Comparison of ENCODE assay signal across 11 cellular contexts in the genomic region with DNA sequence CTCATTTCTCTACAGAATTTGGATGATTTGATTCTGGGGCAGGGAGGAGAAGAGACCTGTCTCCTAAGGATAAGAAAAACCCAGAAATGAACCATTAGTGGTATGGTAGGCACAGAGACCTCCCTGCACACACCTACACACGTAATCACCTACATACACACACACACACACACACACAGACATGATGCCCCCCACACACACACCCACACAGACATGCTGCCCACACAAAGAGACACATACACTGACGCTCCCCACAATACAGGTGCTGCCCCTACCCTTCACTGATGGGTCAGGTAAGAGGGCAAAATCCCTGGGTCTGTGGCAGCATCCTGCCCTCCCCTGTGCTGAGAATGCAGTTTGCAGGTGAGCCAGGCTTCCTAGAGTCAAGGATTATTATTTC. TPM values are rescaled to one million over a fixed set of nuclear protein-coding genes. Genes with fewer than 3 reads are reported as not detected.
DNase-seq lines count a peak whose midpoint lies in the region; ATAC-seq, FAIRE-seq and TF ChIP-seq lines count a peak whose summit lies in the region.
"Had no signal": no experiment of that assay in that cellular context is flagged by ENCODE, and none has a peak within 500 bp of the region (broad histone marks: within the 10 kb centered on the region; RNA-seq: fewer than 3 reads in every experiment).

No MANE protein-coding gene starts in this region.

- no peak overlapping the region for H4K8ac ChIP-seq in H1 (ENCODE audit: extremely low read depth, insufficient read depth, low read length)

- 0 out of 2 replicates have a peak overlapping the region, but pooled peaks have one; percentile 65 for H2AK5ac ChIP-seq in H1 (ENCODE audit: low read depth, low read length)

- no peak overlapping the region for H3K56ac ChIP-seq in H1 (replicated peaks; ENCODE audit: insufficient read length, low read depth, low read length)

- H3K9me2 ChIP-seq in PC-3 (replicated peaks; ENCODE audit: low read length) = no peaks in the 10 kb centered on the region

- H3K4ac ChIP-seq in H1 (replicated peaks; ENCODE audit: insufficient read length, low read depth, low read length) = peak overlapping the region; percentile 60

- peak overlapping the region; percentile 64 for H3K4me3 Mint-ChIP-seq in activated CD4-positive, alpha-beta T cell treated with anti-CD3 and anti-CD28 coated beads for 36 hours

- H3K4me2 ChIP-seq in PC-3 (ENCODE audit: low read length) (peak overlapping the region; percentile 76), H1 (ENCODE audit: insufficient read depth in 1 of 2, low read depth in 2 of 2, low read length in 2 of 2) (peak overlapping the region in 1 of 2 experiments; percentile 61; a peak in 1 of 4 replicates)

- H3K14ac ChIP-seq in H1 (ENCODE audit: insufficient read length) = no peak overlapping the region

- no peak overlapping the region for H2BK5ac ChIP-seq in H1 (ENCODE audit: low read depth, low read length)

- no peak for TF ChIP-seq CTCF in PC-3 (conservative IDR thresholded peaks at IDR 0.05; ENCODE audit: low read depth, low read length)
- TF ChIP-seq CTCF in H1 (IDR thresholded peaks at IDR 0.05; ENCODE audit: control extremely low read depth in 1 of 3, insufficient read depth in 1 of 3, low read depth in 1 of 3, low read length in 3 of 3) = no peak
- TF ChIP-seq CTCF in prostate gland (IDR thresholded peaks at IDR 0.05) = no peak

- no peaks in the 10 kb centered on the region for H3K79me2 ChIP-seq in PC-3 (ENCODE audit: low read length)
- no peaks in the 10 kb centered on the region for H3K79me2 ChIP-seq in H1 (ENCODE audit: control insufficient read depth in 1 of 2, insufficient read depth in 2 of 2, low read length in 2 of 2)

- peaks cover 20% of the 10 kb centered on the region for H3K4me1 ChIP-seq in PC-3 (ENCODE audit: insufficient read depth, low read length)
- H3K4me1 ChIP-seq in H1 (replicated peaks in 1 of 4; ENCODE audit: control insufficient read depth in 3 of 4, insufficient read depth in 4 of 4, low read length in 3 of 4) = peaks cover 1 to 45% (median 34%) of the 10 kb centered on the region in 4 experiments
- H3K4me1 ChIP-seq in prostate gland (replicated peaks) = peaks cover 24% of the 10 kb centered on the region

- no peak for TF ChIP-seq EP300 in H1 (IDR thresholded peaks at IDR 0.05; ENCODE audit: borderline replicate concordance in 1 of 2, low read depth in 2 of 2, low read length in 2 of 2)

- ATAC-seq in activated CD4-positive, alpha-beta T cell treated with anti-CD3 and anti-CD28 coated beads for 36 hours = no peak
- ATAC-seq in PC-3 = no peak
- no peak for ATAC-seq in HG02763 (IDR thresholded peaks at IDR 0.05; ENCODE audit: unreplicated experiment)

- FAIRE-seq in H1 (lab: Jason Lieb, UNC) = no peak
- FAIRE-seq: A204.1 had no signal

- H3K27ac Mint-ChIP-seq in activated CD4-positive, alpha-beta T cell treated with anti-CD3 and anti-CD28 coated beads for 36 hours = no peak overlapping the region

- H3K23ac ChIP-seq in H1 (ENCODE audit: insufficient read length) = no peak overlapping the region

- POLR2A ChIA-PET in activated CD4-positive, alpha-beta T cell treated with anti-CD3 and anti-CD28 coated beads for 36 hours (lab: Charles Lee) = no interaction called here
- POLR2A ChIA-PET in PC-3 (lab: Charles Lee; ENCODE audit: unreplicated experiment) = no interaction called here
- POLR2A ChIA-PET in H1 (lab: Charles Lee; ENCODE audit: partially characterized antibody) = interaction anchor here (0.7 to 0.8 kb wide), 2 partner anchors 13 to 58 kb away, joined by 3 to 4 read pairs; no protein-coding TSS in a partner anchor

- H3K9me3 Mint-ChIP-seq in activated CD4-positive, alpha-beta T cell treated with anti-CD3 and anti-CD28 coated beads for 36 hours (ENCODE audit: low read depth) = no peaks in the 10 kb centered on the region

- H3K79me1 ChIP-seq in H1 (ENCODE audit: low read depth, low read length) = no peaks in the 10 kb centered on the region; the same call in 1 of the 2 replicates

- peak overlapping the region; percentile 1; the same call in 1 of the 2 replicates for H3K18ac ChIP-seq in H1 (ENCODE audit: extremely low read depth, low read length)

- H3K27me3 Mint-ChIP-seq in activated CD4-positive, alpha-beta T cell treated with anti-CD3 and anti-CD28 coated beads for 36 hours = peaks cover 37% of the 10 kb centered on the region

- no peak overlapping the region for H3K9ac ChIP-seq in PC-3 (ENCODE audit: low read length)
- no peak overlapping the region for H3K9ac ChIP-seq in H1 (replicated peaks in 1 of 4; ENCODE audit: extremely low read depth in 1 of 4, low read depth in 3 of 4, low read length in 3 of 4)

- peaks cover 12% of the 10 kb centered on the region for H3K4me1 Mint-ChIP-seq in activated CD4-positive, alpha-beta T cell treated with anti-CD3 and anti-CD28 coated beads for 36 hours

- H4K20me1 ChIP-seq in PC-3 (ENCODE audit: low read length) = no peaks in the 10 kb centered on the region
- H4K20me1 ChIP-seq in H1 (replicated peaks in 1 of 2; ENCODE audit: control insufficient read depth in 1 of 2, insufficient read depth in 2 of 2, low read length in 2 of 2) = peaks cover 0 to 6% of the 10 kb centered on the region in 2 experiments

- H3K27ac ChIP-seq in PC-3 (ENCODE audit: low read length) (no peak overlapping the region), H1 (ENCODE audit: low read depth, low read length) (no peak overlapping the region), prostate gland (peak overlapping the region; percentile 86 to 91)

- 0 out of 2 replicates have a peak overlapping the region, but pooled peaks have one; percentile 80 for H2BK20ac ChIP-seq in H1 (ENCODE audit: low read length)

- H2BK12ac ChIP-seq in H1 (ENCODE audit: low read depth, low read length) = peak overlapping the region; percentile 79; the same call in 1 of the 2 replicates

- H3K27me3 ChIP-seq in PC-3 (ENCODE audit: low read length) (peaks cover 9% of the 10 kb centered on the region), H1 (replicated peaks in 1 of 4; ENCODE audit: control insufficient read depth in 3 of 4, extremely low read depth in 1 of 4, insufficient read depth in 3 of 4, low read length in 3 of 4) (peaks cover 2 to 38% (median 30%) of the 10 kb centered on the region in 4 experiments), prostate gland (replicated peaks; ENCODE audit: insufficient read depth) (no peaks in the 10 kb centered on the region)
- H3K27me3 ChIP-seq: thyroid gland had no signal

- WGBS in H1 (ENCODE audit: extremely low coverage in 1 of 2, insufficient coverage in 1 of 2, insufficient read length in 1 of 2, insufficient replicate concordance in 2 of 2, low coverage in 1 of 2, low lambda C conversion rate in 2 of 2, missing lambda C conversion rate in 1 of 2), 2 experiments = 76% methylated on average over 2 of the region's 2 CpGs; no CpG with 5 or more reads in 1 of the 2 experiments
- 45% methylated on average over 2 of the region's 2 CpGs for WGBS in prostate gland

- intact Hi-C loops in activated CD4-positive, alpha-beta T cell treated with anti-CD3 and anti-CD28 coated beads for 36 hours (cut with DNase I, micrococcal nuclease) = loop anchor here in 1 of 2 experiments (1.0 to 10.0 kb wide), 9 partner anchors 15 to 543 kb away; partner anchors contain the start of genes DDB1, FEN1, INCENP and SDHAF2
- intact Hi-C loops in PC-3 (cut with micrococcal nuclease) = loop anchor here (2.0 to 5.0 kb wide), 3 partner anchors 40 to 151 kb away; no protein-coding TSS in a partner anchor
- intact Hi-C loops in prostate gland (cut with DNase I) = no loop called here

- H4K5ac ChIP-seq in H1 (ENCODE audit: insufficient read length, low read depth, low read length) = no peak overlapping the region

- no peaks in the 10 kb centered on the region for H3K36me3 ChIP-seq in PC-3 (ENCODE audit: low read depth, low read length)
- no peaks in the 10 kb centered on the region for H3K36me3 ChIP-seq in H1 (ENCODE audit: control insufficient read depth in 2 of 4, insufficient read depth in 4 of 4, low read length in 3 of 4)
- no peaks in the 10 kb centered on the region for H3K36me3 ChIP-seq in prostate gland
- H3K36me3 ChIP-seq: sigmoid colon, thyroid gland had no signal

- peak overlapping the region; percentile 97 for H2BK15ac ChIP-seq in H1 (ENCODE audit: low read length)

- no peaks in the 10 kb centered on the region for H3K36me3 Mint-ChIP-seq in activated CD4-positive, alpha-beta T cell treated with anti-CD3 and anti-CD28 coated beads for 36 hours (ENCODE audit: low read depth)

- BruUV-seq in PC-3 (replicated peaks; lab: Mats Ljungman, UMichigan) = no TSS peak

- DNase-seq in activated CD4-positive, alpha-beta T cell treated with anti-CD3 and anti-CD28 coated beads for 36 hours = no peak
- no peak for DNase-seq in activated CD4-positive, alpha-beta T cell treated with anti-CD3 and anti-CD28 coated beads for 48 hours
- DNase-seq in PC-3 (no peak), H1 (ENCODE audit: low read depth in 1 of 2, low spot score in 2 of 2) (no peak), prostate gland (ENCODE audit: low spot score) (no peak), NCI-H524 (lab: John Stamatoyannopoulos, UW) (no peak), DMS153 treated with DMSO at 0.1 percent for 48 hours (lab: John Stamatoyannopoulos, UW; ENCODE audit: unreplicated experiment) (no peak)

- H3K4me3 ChIP-seq in PC-3 (ENCODE audit: low read length) (no peak overlapping the region; the same call in 1 of the 2 replicates), H1 (ENCODE audit: extremely low read depth in 1 of 4, insufficient read depth in 2 of 4, low read depth in 3 of 4, low read length in 4 of 4) (peak overlapping the region in 1 of 4 experiments; percentile 62; a peak in 1 of 8 replicates), prostate gland (peak overlapping the region; percentile 54 to 77)

- TF ChIP-seq POLR2A in H1 (IDR thresholded peaks at IDR 0.05; ENCODE audit: control extremely low read depth in 1 of 2, low read depth in 2 of 2, low read length in 2 of 2) = no peak
- TF ChIP-seq POLR2A in prostate gland (IDR thresholded peaks at IDR 0.05) = no peak

- no peak for TF ChIP-seq RAD21 in H1 (IDR thresholded peaks at IDR 0.05 in 1 of 2, conservative IDR thresholded peaks at IDR 0.05 in 1 of 2; ENCODE audit: low read depth in 2 of 2, low read length in 2 of 2)

- peaks cover 10% of the 10 kb centered on the region for H3K23me2 ChIP-seq in H1 (ENCODE audit: low read depth, low read length)

- no peaks in the 10 kb centered on the region for H3K9me3 ChIP-seq in PC-3 (ENCODE audit: low read length)
- no peaks in the 10 kb centered on the region for H3K9me3 ChIP-seq in H1 (ENCODE audit: insufficient read depth in 2 of 2, low read depth in 1 of 2, low read length in 1 of 2)
- no peaks in the 10 kb centered on the region for H3K9me3 ChIP-seq in prostate gland
- H3K9me3 ChIP-seq: sigmoid colon, thyroid gland had no signal

- H4K91ac ChIP-seq in H1 (replicated peaks; ENCODE audit: insufficient read length, low read length) = peak overlapping the region; percentile 18

- H2AFZ ChIP-seq in PC-3 (ENCODE audit: low read length) (0 out of 2 replicates have a peak overlapping the region, but pooled peaks have one; percentile 20), H1 (ENCODE audit: low read length) (no peak overlapping the region)

- no peak overlapping the region for H2BK120ac ChIP-seq in H1 (replicated peaks; ENCODE audit: low read depth, low read length)

- CTCF ChIA-PET in activated CD4-positive, alpha-beta T cell treated with anti-CD3 and anti-CD28 coated beads for 36 hours (lab: Charles Lee) = interaction anchor here (0.7 to 1.3 kb wide), 4 partner anchors 11 to 147 kb away, joined by 3 to 5 read pairs (median 3); no protein-coding TSS in a partner anchor
- CTCF ChIA-PET in PC-3 (lab: Charles Lee) (interaction anchor here (1.0 kb wide), 1 partner anchor 56 kb away, joined by 13 read pairs; no protein-coding TSS in a partner anchor), H1 (lab: Charles Lee; ENCODE audit: partially characterized antibody) (interaction anchor here (0.6 to 17.1 kb wide), 25 partner anchors 8 to 135 kb away, joined by 3 to 335 read pairs (median 4); a partner anchor contains a TSS)

- H3F3A ChIP-seq in PC-3 (ENCODE audit: low read length, unreplicated experiment) = no peaks in the 10 kb centered on the region

RNA-seq across cellular contexts. Expression of gene SYT7, which starts 1.1 kb away (rescaled TPM):
- under 1 TPM in 1 of 2 experiments, not detected in 1; 0.04 TPM for total RNA-seq in activated CD4-positive, alpha-beta T cell treated with anti-CD3 and anti-CD28 coated beads for 36 hours
- total RNA-seq in PC-3 (2014; rRNA removed) (21.5 and 23.2 TPM in 2 replicates), prostate gland (100 to 1,000 TPM; 114 to 199 TPM)
- 10.5 and 10.6 TPM in 2 replicates for total RNA-seq in H1 (2021; fragmentation: NEBNext Ultra II Directional; extraction: Animal tissue kit (Norgen Biotek cat#: 25700))
- 9.6 and 14.4 TPM in 2 replicates for polyA plus RNA-seq in H1 (2011; rRNA removed)
- 9.2 TPM for polyA plus RNA-seq in H1 (2011; cell fraction: cytosol; rRNA removed)
- polyA plus RNA-seq in H1 (2011; cell fraction: nucleus; rRNA removed) = 23.5 TPM
- polyA plus RNA-seq in H1 (2012, experiment 1 of 2) = 9.2 to 16.6 TPM (median 13.7 TPM) in 4 replicates
- polyA plus RNA-seq in H1 (2012, experiment 2 of 2) = 7.6 TPM
- polyA plus RNA-seq in H1 (2013, experiment 1 of 2) = 10.6 TPM
- polyA plus RNA-seq in H1 (2013, experiment 2 of 2) = 10.5 TPM
- 5.7 and 8.6 TPM in 2 replicates for polyA minus RNA-seq in H1 (2011; rRNA and poly(A)+ RNA removed)
- 8.2 TPM for polyA minus RNA-seq in H1 (2011; cell fraction: cytosol; rRNA and poly(A)+ RNA removed)
- polyA minus RNA-seq in H1 (2011; cell fraction: nucleus; rRNA and poly(A)+ RNA removed) = 6.4 TPM

Comparison
In these comparisons a context has a peak if more than half of its experiments do, and no peak if none do; other contexts are left out.
1. H3K27ac ChIP-seq: peak in prostate gland (2 of 2); none in PC-3 (single experiment) and H1 (single experiment).
2. RNA of gene SYT7, which starts 1.1 kb away (total RNA-seq): 114 to 199 TPM in prostate gland, 21.5 to 23.2 TPM in PC-3 and 10.5 to 10.6 TPM in H1; 0.04 TPM in activated CD4-positive, alpha-beta T cell treated with anti-CD3 and anti-CD28 coated beads for 36 hours; every median in the first group is over 10 times any median in the second.